1 cellular context compared by ENCODE assay signal in the genomic region with DNA sequence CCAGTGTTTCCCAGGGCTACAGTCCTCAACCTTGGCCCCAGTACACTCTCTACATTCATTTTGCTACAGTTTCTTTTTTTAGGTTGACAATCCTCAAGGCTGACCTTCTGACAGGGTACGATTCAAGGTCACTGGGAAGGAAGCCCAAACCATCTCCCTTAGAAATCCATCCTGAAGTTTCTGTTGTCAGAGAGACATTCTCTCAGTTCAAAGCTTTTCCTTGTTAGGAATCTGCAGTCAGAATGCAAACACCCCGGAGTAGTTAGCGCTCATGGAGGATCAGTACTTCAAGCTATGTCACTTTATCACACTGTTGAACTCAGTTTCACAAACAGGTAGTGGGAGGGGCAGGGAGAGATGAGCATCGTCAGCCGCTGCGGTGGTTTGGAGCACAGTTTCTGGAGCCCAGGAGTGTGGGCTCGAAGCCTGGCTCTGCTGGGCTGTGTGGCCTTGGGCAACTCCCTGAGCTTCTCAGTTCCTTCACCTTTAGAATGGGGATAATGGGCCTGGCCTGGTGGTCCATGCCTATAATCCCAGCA.
TF ChIP-seq lines count a peak whose summit lies in the region.

No MANE protein-coding gene starts in this region.

TF ChIP-seq in H1, 55 proteins besides CTCF, POLR2A, EP300 and RAD21:
- TF ChIP-seq POLR2AphosphoS5 (IDR thresholded peaks at IDR 0.05; ENCODE audit: low read depth, low read length) (no peak), POU5F1 (IDR thresholded peaks at IDR 0.05; ENCODE audit: low read depth, low read length) (no peak), NANOG (IDR thresholded peaks at IDR 0.05; ENCODE audit: insufficient read depth, low read depth, low read length, poor library complexity, severe bottlenecking) (no peak), CEBPB (IDR thresholded peaks at IDR 0.05; ENCODE audit: low read depth, low read length) (no peak), RBBP5 (IDR thresholded peaks at IDR 0.05; ENCODE audit: borderline replicate concordance, low read depth, low read length) (no peak), YY1 (IDR thresholded peaks at IDR 0.05; ENCODE audit: low read depth, low read length) (no peak), PHF8 (conservative IDR thresholded peaks at IDR 0.05; ENCODE audit: low read depth, low read length) (no peak), SUZ12 (IDR thresholded peaks at IDR 0.05; ENCODE audit: low read length) (no peak), SIN3A (conservative IDR thresholded peaks at IDR 0.05 in 1 of 2, IDR thresholded peaks at IDR 0.05 in 1 of 2; ENCODE audit: low read depth in 1 of 2, low read length in 2 of 2) (no peak), CREB1 (IDR thresholded peaks at IDR 0.05) (no peak), TBP (IDR thresholded peaks at IDR 0.05; ENCODE audit: low read depth, low read length) (no peak), KDM5A (IDR thresholded peaks at IDR 0.05; ENCODE audit: low read length) (no peak), BACH1 (IDR thresholded peaks at IDR 0.05; ENCODE audit: low read length) (no peak), ASH2L (IDR thresholded peaks at IDR 0.05; ENCODE audit: low read length) (no peak)
